ENCODE assay signal across 33 cellular contexts in genomic region chr1:171295821-171296220, GRCh38. TPM values are rescaled to one million over a fixed set of nuclear protein-coding genes. Genes with fewer than 3 reads are reported as not detected.
"Had no signal": no experiment of that assay in that cellular context is flagged by ENCODE, and none has a peak within 500 bp of the region (broad histone marks: within the 10 kb centered on the region; RNA-seq: fewer than 3 reads in every experiment).

No MANE protein-coding gene starts in this region.

- DNase-seq: activated CD4-positive, alpha-beta memory T cell treated with anti-CD3 and anti-CD28 coated beads for 36 hours; activated CD4-positive, alpha-beta T cell treated with anti-CD3 and anti-CD28 coated beads, Interleukin-2, amount 10 ng/mL, durations not matched to agents 24 days and 14 days; activated CD4-positive, CD25-positive, alpha-beta regulatory T cell treated with anti-CD3 and anti-CD28 coated beads, Interleukin-2, amount 50 U/mL, for 72 hours; activated CD8-positive, alpha-beta memory T cell treated with anti-CD3 and anti-CD28 coated beads, Interleukin-2, amount 50 U/mL, for 4 hours; activated naive CD8-positive, alpha-beta T cell treated with anti-CD3 and anti-CD28 coated beads, Interleukin-2, amount 50 U/mL, for 24 hours; activated T-cell treated with anti-CD3 and anti-CD28 coated beads, Interleukin-2, amount 50 U/mL, for 24 hours; cerebellar nuclear complex; dorsolateral prefrontal cortex; effector memory CD4-positive, alpha-beta T cell; head of caudate nucleus; hippocampal formation; left cardiac atrium; left ventricle myocardium superior; midbrain; naive thymus-derived CD4-positive, alpha-beta T cell; ovary; stimulated activated CD4-positive, alpha-beta T cell treated with anti-CD3 and anti-CD28 coated beads, Interleukin-12 subunit alpha, Interleukin-12 subunit beta, amount 100 ng/mL, for 4 hours; stimulated activated CD4-positive, alpha-beta T cell treated with anti-CD3 and anti-CD28 coated beads, Interleukin-4, amount 100 ng/mL, for 1 hour; T-helper 2 cell had no signal

- H3K27ac ChIP-seq: coronary artery, dorsolateral prefrontal cortex, gastroesophageal sphincter, ovary had no signal

- H3K4me1 Mint-ChIP-seq: activated CD4-positive, alpha-beta T cell treated with anti-CD3 and anti-CD28 coated beads, Interleukin-2, amount 10 ng/mL, durations not matched to agents 24 days and 14 days; activated naive CD4-positive, alpha-beta T cell treated with anti-CD3 and anti-CD28 coated beads, Interleukin-2, amount 50 U/mL, for 24 hours; activated naive CD8-positive, alpha-beta T cell treated with anti-CD3 and anti-CD28 coated beads, Interleukin-2, amount 50 U/mL, for 24 hours; naive thymus-derived CD4-positive, alpha-beta T cell; stimulated activated effector memory CD8-positive, alpha-beta T cell treated with anti-CD3 and anti-CD28 coated beads, Interleukin-12 subunit alpha, Interleukin-12 subunit beta, amount 100 ng/mL, for 72 hours had no signal

- H3K27ac Mint-ChIP-seq: activated CD4-positive, alpha-beta memory T cell treated with anti-CD3 and anti-CD28 coated beads for 36 hours; activated CD4-positive, alpha-beta T cell treated with anti-CD3 and anti-CD28 coated beads, Interleukin-2, amount 10 ng/mL, durations not matched to agents 24 days and 14 days; activated naive CD4-positive, alpha-beta T cell treated with anti-CD3 and anti-CD28 coated beads, Interleukin-2, amount 50 U/mL, for 24 hours; activated naive CD8-positive, alpha-beta T cell treated with anti-CD3 and anti-CD28 coated beads, Interleukin-2, amount 50 U/mL, for 24 hours; activated T-cell treated with anti-CD3 and anti-CD28 coated beads, Interleukin-2, amount 50 U/mL, for 24 hours; activated T-helper 2 cell treated with anti-CD3 and anti-CD28 coated beads, Interferon-gamma antibody, Interleukin-2, Interleukin-4, amounts not matched to agents 10 μg/mL and 5 μg/mL and 100 μg/mL, durations not matched to agents 14 hours and 24 hours and 36 hours; progenitor cell of endocrine pancreas; stimulated activated effector memory CD8-positive, alpha-beta T cell treated with anti-CD3 and anti-CD28 coated beads, Interleukin-12 subunit alpha, Interleukin-12 subunit beta, amount 100 ng/mL, for 72 hours; stimulated activated naive CD8-positive, alpha-beta T cell treated with anti-CD3 and anti-CD28 coated beads, Interleukin-15, Interleukin-2, amounts not matched to agents 100 ng/mL and 50 ng/mL, for 24 hours had no signal

- H3K9me3 ChIP-seq: ovary had no signal

- H3K27me3 Mint-ChIP-seq: progenitor cell of endocrine pancreas, type B pancreatic cell had no signal

- H3K4me3 ChIP-seq: coronary artery, dorsolateral prefrontal cortex, gastroesophageal sphincter, ovary, skin epidermis had no signal

- H3K36me3 Mint-ChIP-seq: stimulated activated effector memory CD8-positive, alpha-beta T cell treated with anti-CD3 and anti-CD28 coated beads, Interleukin-12 subunit alpha, Interleukin-12 subunit beta, amount 100 ng/mL, for 72 hours had no signal

- H3K36me3 ChIP-seq: gastroesophageal sphincter, ovary had no signal

- ATAC-seq: activated naive CD8-positive, alpha-beta T cell treated with anti-CD3 and anti-CD28 coated beads, Interleukin-2, amount 50 U/mL, for 24 hours; gastroesophageal sphincter; left cardiac atrium; left ventricle myocardium superior; naive thymus-derived CD4-positive, alpha-beta T cell; stimulated activated effector memory CD8-positive, alpha-beta T cell treated with anti-CD3 and anti-CD28 coated beads, Interleukin-12 subunit alpha, Interleukin-12 subunit beta, amount 100 ng/mL, for 72 hours had no signal

- H3K27me3 ChIP-seq: gastroesophageal sphincter, ovary had no signal

- H3K4me1 ChIP-seq: gastroesophageal sphincter had no signal

- H3K4me3 Mint-ChIP-seq: activated CD4-positive, alpha-beta memory T cell treated with anti-CD3 and anti-CD28 coated beads for 36 hours; activated CD4-positive, alpha-beta T cell treated with anti-CD3 and anti-CD28 coated beads, Interleukin-2, amount 10 ng/mL, durations not matched to agents 24 days and 14 days; activated naive CD4-positive, alpha-beta T cell treated with anti-CD3 and anti-CD28 coated beads, Interleukin-2, amount 50 U/mL, for 24 hours; activated naive CD8-positive, alpha-beta T cell treated with anti-CD3 and anti-CD28 coated beads, Interleukin-2, amount 50 U/mL, for 24 hours; activated T-cell treated with anti-CD3 and anti-CD28 coated beads, Interleukin-2, amount 50 U/mL, for 24 hours; naive thymus-derived CD4-positive, alpha-beta T cell; stimulated activated effector memory CD8-positive, alpha-beta T cell treated with anti-CD3 and anti-CD28 coated beads, Interleukin-12 subunit alpha, Interleukin-12 subunit beta, amount 100 ng/mL, for 72 hours; stimulated activated naive CD8-positive, alpha-beta T cell treated with anti-CD3 and anti-CD28 coated beads, Interleukin-15, Interleukin-2, amounts not matched to agents 100 ng/mL and 50 ng/mL, for 24 hours; type B pancreatic cell had no signal

RNA-seq across cellular contexts. Expression of gene FMO4, which starts 18.2 kb away (rescaled TPM):
- polyA plus RNA-seq: neural cell had no signal

RNA-seq across cellular contexts. Expression of gene FMO1, which starts 47.5 kb away (rescaled TPM):
- total RNA-seq: activated CD4-positive, alpha-beta memory T cell treated with anti-CD3 and anti-CD28 coated beads for 36 hours; activated CD4-positive, alpha-beta T cell treated with anti-CD3 and anti-CD28 coated beads, Interleukin-2, amount 10 ng/mL, durations not matched to agents 24 days and 14 days; activated CD8-positive, alpha-beta memory T cell treated with anti-CD3 and anti-CD28 coated beads for 36 hours; activated T-helper 2 cell treated with anti-CD3 and anti-CD28 coated beads, Interferon-gamma antibody, Interleukin-2, Interleukin-4, amounts not matched to agents 10 μg/mL and 5 μg/mL and 100 μg/mL, durations not matched to agents 14 hours and 24 hours and 36 hours; bronchial epithelial cell; epithelial cell of proximal tubule; lung microvascular endothelial cell; naive thymus-derived CD4-positive, alpha-beta T cell had no signal
- polyA plus RNA-seq: naive thymus-derived CD4-positive, alpha-beta T cell; neural cell had no signal
